1 cellular context compared by ENCODE assay signal in the genomic region with DNA sequence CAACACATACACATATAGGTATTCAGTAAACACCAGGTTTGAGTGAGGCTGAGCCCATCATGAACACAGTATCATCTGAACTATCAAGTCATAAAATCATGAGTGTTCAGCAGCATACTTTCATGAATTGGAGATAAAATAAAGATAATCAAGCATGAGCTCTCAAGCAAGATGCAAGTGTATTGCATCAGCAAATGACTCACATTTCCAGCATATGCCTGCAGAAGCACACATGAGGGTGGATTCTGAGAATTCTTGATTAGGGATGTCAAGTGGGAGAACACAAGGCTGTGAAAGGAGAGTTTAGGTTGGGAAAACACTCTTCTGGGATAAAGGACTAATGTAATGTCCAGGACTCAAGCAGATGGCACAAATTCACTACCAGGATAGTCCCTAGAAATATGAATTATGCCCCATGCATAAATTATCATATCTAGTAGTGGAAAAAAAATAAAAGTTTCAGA.
TF ChIP-seq lines count a peak whose summit lies in the region.

No MANE protein-coding gene starts in this region.

TF ChIP-seq in HEK293, 187 proteins besides CTCF, POLR2A, EP300 and RAD21 (continued from another document):
- TF ChIP-seq, protein P1, sequence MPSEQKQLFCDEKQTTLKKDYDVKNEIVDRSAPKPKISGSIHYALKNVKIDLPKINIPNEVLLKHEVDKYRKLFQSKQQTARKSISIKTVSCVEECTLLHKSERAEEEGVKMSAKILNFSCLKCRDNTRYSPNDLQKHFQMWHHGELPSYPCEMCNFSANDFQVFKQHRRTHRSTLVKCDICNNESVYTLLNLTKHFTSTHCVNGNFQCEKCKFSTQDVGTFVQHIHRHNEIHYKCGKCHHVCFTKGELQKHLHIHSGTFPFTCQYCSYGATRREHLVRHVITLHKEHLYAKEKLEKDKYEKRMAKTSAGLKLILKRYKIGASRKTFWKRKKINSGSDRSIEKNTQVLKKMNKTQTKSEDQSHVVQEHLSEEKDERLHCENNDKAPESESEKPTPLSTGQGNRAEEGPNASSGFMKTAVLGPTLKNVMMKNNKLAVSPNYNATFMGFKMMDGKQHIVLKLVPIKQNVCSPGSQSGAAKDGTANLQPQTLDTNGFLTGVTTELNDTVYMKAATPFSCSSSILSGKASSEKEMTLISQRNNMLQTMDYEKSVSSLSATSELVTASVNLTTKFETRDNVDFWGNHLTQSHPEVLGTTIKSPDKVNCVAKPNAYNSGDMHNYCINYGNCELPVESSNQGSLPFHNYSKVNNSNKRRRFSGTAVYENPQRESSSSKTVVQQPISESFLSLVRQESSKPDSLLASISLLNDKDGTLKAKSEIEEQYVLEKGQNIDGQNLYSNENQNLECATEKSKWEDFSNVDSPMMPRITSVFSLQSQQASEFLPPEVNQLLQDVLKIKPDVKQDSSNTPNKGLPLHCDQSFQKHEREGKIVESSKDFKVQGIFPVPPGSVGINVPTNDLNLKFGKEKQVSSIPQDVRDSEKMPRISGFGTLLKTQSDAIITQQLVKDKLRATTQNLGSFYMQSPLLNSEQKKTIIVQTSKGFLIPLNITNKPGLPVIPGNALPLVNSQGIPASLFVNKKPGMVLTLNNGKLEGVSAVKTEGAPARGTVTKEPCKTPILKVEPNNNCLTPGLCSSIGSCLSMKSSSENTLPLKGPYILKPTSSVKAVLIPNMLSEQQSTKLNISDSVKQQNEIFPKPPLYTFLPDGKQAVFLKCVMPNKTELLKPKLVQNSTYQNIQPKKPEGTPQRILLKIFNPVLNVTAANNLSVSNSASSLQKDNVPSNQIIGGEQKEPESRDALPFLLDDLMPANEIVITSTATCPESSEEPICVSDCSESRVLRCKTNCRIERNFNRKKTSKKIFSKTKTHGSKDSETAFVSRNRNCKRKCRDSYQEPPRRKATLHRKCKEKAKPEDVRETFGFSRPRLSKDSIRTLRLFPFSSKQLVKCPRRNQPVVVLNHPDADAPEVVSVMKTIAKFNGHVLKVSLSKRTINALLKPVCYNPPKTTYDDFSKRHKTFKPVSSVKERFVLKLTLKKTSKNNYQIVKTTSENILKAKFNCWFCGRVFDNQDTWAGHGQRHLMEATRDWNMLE (tag by site-specific recombination; conservative IDR thresholded peaks at IDR 0.05; ENCODE audit: low read depth) = peak; percentile 85
- TF ChIP-seq ZBTB48 (tag by site-specific recombination; IDR thresholded peaks at IDR 0.05) (peak; percentile 29; the same call in 1 of the 2 replicates), ZNF335 (tag by site-specific recombination; conservative IDR thresholded peaks at IDR 0.05) (peak; percentile 52), ZNF223 (tag by site-specific recombination; IDR thresholded peaks at IDR 0.05) (no peak), ZNF112 (tag by site-specific recombination; IDR thresholded peaks at IDR 0.05) (0 out of 2 replicates have a peak, but pooled peaks have one; percentile 59), ZNF548 (tag by site-specific recombination; IDR thresholded peaks at IDR 0.05) (0 out of 2 replicates have a peak, but pooled peaks have one; percentile 14), ZNF510 (tag by site-specific recombination; IDR thresholded peaks at IDR 0.05; ENCODE audit: insufficient replicate concordance) (no peak), TRIM28 (IDR thresholded peaks at IDR 0.05; ENCODE audit: borderline replicate concordance, low read length) (peak; percentile 48; the same call in 1 of the 2 replicates), IKZF3 (tag by site-specific recombination; IDR thresholded peaks at IDR 0.05) (0 out of 2 replicates have a peak, but pooled peaks have one; percentile 39), ZNF24 (tag by site-specific recombination; IDR thresholded peaks at IDR 0.05) (peak; percentile 28; the same call in 1 of the 2 replicates), ZNF792 (tag by site-specific recombination; IDR thresholded peaks at IDR 0.05) (0 out of 2 replicates have a peak, but pooled peaks have one; percentile 37), ZBTB7A (tag by site-specific recombination; IDR thresholded peaks at IDR 0.05; ENCODE audit: low read depth) (no peak), ZNF501 (tag by site-specific recombination; IDR thresholded peaks at IDR 0.05) (no peak), ZBTB20 (tag by site-specific recombination; IDR thresholded peaks at IDR 0.05) (0 out of 2 replicates have a peak, but pooled peaks have one; percentile 11)
- TF ChIP-seq, protein P2, sequence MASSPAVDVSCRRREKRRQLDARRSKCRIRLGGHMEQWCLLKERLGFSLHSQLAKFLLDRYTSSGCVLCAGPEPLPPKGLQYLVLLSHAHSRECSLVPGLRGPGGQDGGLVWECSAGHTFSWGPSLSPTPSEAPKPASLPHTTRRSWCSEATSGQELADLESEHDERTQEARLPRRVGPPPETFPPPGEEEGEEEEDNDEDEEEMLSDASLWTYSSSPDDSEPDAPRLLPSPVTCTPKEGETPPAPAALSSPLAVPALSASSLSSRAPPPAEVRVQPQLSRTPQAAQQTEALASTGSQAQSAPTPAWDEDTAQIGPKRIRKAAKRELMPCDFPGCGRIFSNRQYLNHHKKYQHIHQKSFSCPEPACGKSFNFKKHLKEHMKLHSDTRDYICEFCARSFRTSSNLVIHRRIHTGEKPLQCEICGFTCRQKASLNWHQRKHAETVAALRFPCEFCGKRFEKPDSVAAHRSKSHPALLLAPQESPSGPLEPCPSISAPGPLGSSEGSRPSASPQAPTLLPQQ (tag by site-specific recombination; IDR thresholded peaks at IDR 0.05) = peak; percentile 59; the same call in 1 of the 2 replicates
- TF ChIP-seq, protein P3, sequence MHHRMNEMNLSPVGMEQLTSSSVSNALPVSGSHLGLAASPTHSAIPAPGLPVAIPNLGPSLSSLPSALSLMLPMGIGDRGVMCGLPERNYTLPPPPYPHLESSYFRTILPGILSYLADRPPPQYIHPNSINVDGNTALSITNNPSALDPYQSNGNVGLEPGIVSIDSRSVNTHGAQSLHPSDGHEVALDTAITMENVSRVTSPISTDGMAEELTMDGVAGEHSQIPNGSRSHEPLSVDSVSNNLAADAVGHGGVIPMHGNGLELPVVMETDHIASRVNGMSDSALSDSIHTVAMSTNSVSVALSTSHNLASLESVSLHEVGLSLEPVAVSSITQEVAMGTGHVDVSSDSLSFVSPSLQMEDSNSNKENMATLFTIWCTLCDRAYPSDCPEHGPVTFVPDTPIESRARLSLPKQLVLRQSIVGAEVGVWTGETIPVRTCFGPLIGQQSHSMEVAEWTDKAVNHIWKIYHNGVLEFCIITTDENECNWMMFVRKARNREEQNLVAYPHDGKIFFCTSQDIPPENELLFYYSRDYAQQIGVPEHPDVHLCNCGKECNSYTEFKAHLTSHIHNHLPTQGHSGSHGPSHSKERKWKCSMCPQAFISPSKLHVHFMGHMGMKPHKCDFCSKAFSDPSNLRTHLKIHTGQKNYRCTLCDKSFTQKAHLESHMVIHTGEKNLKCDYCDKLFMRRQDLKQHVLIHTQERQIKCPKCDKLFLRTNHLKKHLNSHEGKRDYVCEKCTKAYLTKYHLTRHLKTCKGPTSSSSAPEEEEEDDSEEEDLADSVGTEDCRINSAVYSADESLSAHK (tag by site-specific recombination; IDR thresholded peaks at IDR 0.05) = no peak
- TF ChIP-seq, protein P4, sequence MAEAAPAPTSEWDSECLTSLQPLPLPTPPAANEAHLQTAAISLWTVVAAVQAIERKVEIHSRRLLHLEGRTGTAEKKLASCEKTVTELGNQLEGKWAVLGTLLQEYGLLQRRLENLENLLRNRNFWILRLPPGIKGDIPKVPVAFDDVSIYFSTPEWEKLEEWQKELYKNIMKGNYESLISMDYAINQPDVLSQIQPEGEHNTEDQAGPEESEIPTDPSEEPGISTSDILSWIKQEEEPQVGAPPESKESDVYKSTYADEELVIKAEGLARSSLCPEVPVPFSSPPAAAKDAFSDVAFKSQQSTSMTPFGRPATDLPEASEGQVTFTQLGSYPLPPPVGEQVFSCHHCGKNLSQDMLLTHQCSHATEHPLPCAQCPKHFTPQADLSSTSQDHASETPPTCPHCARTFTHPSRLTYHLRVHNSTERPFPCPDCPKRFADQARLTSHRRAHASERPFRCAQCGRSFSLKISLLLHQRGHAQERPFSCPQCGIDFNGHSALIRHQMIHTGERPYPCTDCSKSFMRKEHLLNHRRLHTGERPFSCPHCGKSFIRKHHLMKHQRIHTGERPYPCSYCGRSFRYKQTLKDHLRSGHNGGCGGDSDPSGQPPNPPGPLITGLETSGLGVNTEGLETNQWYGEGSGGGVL (tag by site-specific recombination; IDR thresholded peaks at IDR 0.05) = peak; percentile 33
- TF ChIP-seq, protein P5, sequence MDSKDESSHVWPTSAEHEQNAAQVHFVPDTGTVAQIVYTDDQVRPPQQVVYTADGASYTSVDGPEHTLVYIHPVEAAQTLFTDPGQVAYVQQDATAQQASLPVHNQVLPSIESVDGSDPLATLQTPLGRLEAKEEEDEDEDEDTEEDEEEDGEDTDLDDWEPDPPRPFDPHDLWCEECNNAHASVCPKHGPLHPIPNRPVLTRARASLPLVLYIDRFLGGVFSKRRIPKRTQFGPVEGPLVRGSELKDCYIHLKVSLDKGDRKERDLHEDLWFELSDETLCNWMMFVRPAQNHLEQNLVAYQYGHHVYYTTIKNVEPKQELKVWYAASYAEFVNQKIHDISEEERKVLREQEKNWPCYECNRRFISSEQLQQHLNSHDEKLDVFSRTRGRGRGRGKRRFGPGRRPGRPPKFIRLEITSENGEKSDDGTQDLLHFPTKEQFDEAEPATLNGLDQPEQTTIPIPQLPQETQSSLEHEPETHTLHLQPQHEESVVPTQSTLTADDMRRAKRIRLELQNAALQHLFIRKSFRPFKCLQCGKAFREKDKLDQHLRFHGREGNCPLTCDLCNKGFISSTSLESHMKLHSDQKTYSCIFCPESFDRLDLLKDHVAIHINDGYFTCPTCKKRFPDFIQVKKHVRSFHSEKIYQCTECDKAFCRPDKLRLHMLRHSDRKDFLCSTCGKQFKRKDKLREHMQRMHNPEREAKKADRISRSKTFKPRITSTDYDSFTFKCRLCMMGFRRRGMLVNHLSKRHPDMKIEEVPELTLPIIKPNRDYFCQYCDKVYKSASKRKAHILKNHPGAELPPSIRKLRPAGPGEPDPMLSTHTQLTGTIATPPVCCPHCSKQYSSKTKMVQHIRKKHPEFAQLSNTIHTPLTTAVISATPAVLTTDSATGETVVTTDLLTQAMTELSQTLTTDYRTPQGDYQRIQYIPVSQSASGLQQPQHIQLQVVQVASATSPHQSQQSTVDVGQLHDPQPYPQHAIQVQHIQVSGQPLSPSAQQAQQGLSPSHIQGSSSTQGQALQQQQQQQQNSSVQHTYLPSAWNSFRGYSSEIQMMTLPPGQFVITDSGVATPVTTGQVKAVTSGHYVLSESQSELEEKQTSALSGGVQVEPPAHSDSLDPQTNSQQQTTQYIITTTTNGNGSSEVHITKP (tag by site-specific recombination; IDR thresholded peaks at IDR 0.05) = peak; percentile 32; the same call in 1 of the 2 replicates
- TF ChIP-seq, protein P6, sequence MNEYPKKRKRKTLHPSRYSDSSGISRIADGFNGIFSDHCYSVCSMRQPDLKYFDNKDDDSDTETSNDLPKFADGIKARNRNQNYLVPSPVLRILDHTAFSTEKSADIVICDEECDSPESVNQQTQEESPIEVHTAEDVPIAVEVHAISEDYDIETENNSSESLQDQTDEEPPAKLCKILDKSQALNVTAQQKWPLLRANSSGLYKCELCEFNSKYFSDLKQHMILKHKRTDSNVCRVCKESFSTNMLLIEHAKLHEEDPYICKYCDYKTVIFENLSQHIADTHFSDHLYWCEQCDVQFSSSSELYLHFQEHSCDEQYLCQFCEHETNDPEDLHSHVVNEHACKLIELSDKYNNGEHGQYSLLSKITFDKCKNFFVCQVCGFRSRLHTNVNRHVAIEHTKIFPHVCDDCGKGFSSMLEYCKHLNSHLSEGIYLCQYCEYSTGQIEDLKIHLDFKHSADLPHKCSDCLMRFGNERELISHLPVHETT (tag by site-specific recombination; IDR thresholded peaks at IDR 0.05) = no peak
